In the genomic region with DNA sequence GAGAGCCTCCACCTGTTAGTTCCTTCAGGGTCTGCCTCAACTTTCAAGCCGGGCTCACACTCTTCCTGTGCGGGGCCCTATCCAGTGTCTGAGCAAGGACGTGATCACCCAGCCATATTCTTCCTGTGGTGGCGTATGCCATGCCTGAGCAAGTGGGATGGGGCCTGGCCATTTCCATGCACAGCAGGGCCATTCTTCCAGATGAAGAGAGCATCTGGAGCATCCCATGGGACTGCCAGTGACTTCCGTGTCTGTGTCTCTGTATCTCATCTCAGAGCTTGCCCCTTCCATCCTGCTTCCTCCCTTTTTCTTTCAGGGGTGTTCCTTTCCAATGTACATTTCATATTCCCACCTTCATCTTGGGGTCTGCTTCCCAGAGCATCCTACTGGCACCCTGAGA, we compare ENCODE assay signal across 29 cellular contexts. TPM values are rescaled to one million over a fixed set of nuclear protein-coding genes. Genes with fewer than 3 reads are reported as not detected.
"Had no signal": no experiment of that assay in that cellular context is flagged by ENCODE, and none has a peak within 500 bp of the region (broad histone marks: within the 10 kb centered on the region; RNA-seq: fewer than 3 reads in every experiment).

No MANE protein-coding gene starts in this region.

- DNase-seq: activated CD4-positive, alpha-beta memory T cell treated with anti-CD3 and anti-CD28 coated beads, Interleukin-2, amount 10 ng/mL, durations not matched to agents 7 days and 5 days; activated CD4-positive, alpha-beta T cell treated with anti-CD3 and anti-CD28 coated beads, Interleukin-2, amount 10 ng/mL, durations not matched to agents 7 days and 5 days; activated CD4-positive, CD25-positive, alpha-beta regulatory T cell treated with anti-CD3 and anti-CD28 coated beads, Interleukin-2, amount 50 U/mL, for 72 hours; activated T-cell treated with anti-CD3 and anti-CD28 coated beads, Interleukin-2, amount 50 U/mL, for 48 hours; anterior cingulate cortex; body of pancreas; cerebellar nuclear complex; colonic mucosa; dorsolateral prefrontal cortex; effector memory CD4-positive, alpha-beta T cell; gastrocnemius medialis; head of caudate nucleus; hippocampal formation; left cardiac atrium; left ventricle myocardium superior; naive thymus-derived CD4-positive, alpha-beta T cell; right lobe of liver; stimulated activated CD4-positive, alpha-beta T cell treated with anti-CD3 and anti-CD28 coated beads, Interleukin-12 subunit alpha, Interleukin-12 subunit beta, amount 100 ng/mL, for 4 hours; stimulated activated CD4-positive, alpha-beta T cell treated with anti-CD3 and anti-CD28 coated beads, Interleukin-4, amount 100 ng/mL, for 1 hour; stimulated activated naive CD8-positive, alpha-beta T cell treated with anti-CD3 and anti-CD28 coated beads, Interleukin-15, amount 100 ng/mL, for 72 hours; substantia nigra; T-helper 2 cell; upper lobe of right lung had no signal

- H3K4me3 Mint-ChIP-seq: activated CD4-positive, alpha-beta memory T cell treated with anti-CD3 and anti-CD28 coated beads, Interleukin-2, amount 10 ng/mL, durations not matched to agents 7 days and 5 days; activated CD4-positive, alpha-beta T cell treated with anti-CD3 and anti-CD28 coated beads, Interleukin-2, amount 10 ng/mL, durations not matched to agents 7 days and 5 days; activated naive CD4-positive, alpha-beta T cell treated with anti-CD3 and anti-CD28 coated beads, Interleukin-2, amount 50 U/mL, for 24 hours; naive thymus-derived CD4-positive, alpha-beta T cell; neural crest cell; stimulated activated naive CD8-positive, alpha-beta T cell treated with anti-CD3 and anti-CD28 coated beads, Interleukin-15, amount 100 ng/mL, for 72 hours had no signal

- H3K27me3 ChIP-seq: body of pancreas, cardiac muscle cell, colonic mucosa, dorsolateral prefrontal cortex, gastrocnemius medialis, right lobe of liver, upper lobe of right lung had no signal

- H3K4me1 ChIP-seq: body of pancreas, colonic mucosa, right lobe of liver had no signal

- H3K9me3 ChIP-seq: body of pancreas, colonic mucosa, gastrocnemius medialis, right lobe of liver, upper lobe of right lung had no signal

- ATAC-seq: body of pancreas; gastrocnemius medialis; left cardiac atrium; left ventricle myocardium superior; naive thymus-derived CD4-positive, alpha-beta T cell; right lobe of liver; stimulated activated naive CD8-positive, alpha-beta T cell treated with anti-CD3 and anti-CD28 coated beads, Interleukin-15, amount 100 ng/mL, for 72 hours; upper lobe of right lung had no signal

- H3K27ac ChIP-seq: body of pancreas, cardiac muscle cell, colonic mucosa, dorsolateral prefrontal cortex, gastrocnemius medialis, right lobe of liver, upper lobe of right lung had no signal

- H3K27ac Mint-ChIP-seq: activated CD4-positive, alpha-beta memory T cell treated with anti-CD3 and anti-CD28 coated beads, Interleukin-2, amount 10 ng/mL, durations not matched to agents 7 days and 5 days; activated CD4-positive, alpha-beta T cell treated with anti-CD3 and anti-CD28 coated beads, Interleukin-2, amount 10 ng/mL, durations not matched to agents 7 days and 5 days; activated naive CD4-positive, alpha-beta T cell treated with anti-CD3 and anti-CD28 coated beads, Interleukin-2, amount 50 U/mL, for 24 hours; activated T-helper 2 cell treated with anti-CD3 and anti-CD28 coated beads, Interferon-gamma antibody, Interleukin-2, Interleukin-4, amounts not matched to agents 10 μg/mL and 5 μg/mL and 100 μg/mL, durations not matched to agents 14 hours and 24 hours and 36 hours; naive thymus-derived CD4-positive, alpha-beta T cell; stimulated activated naive CD8-positive, alpha-beta T cell treated with anti-CD3 and anti-CD28 coated beads, Interleukin-15, amount 100 ng/mL, for 72 hours had no signal

- H3K27me3 Mint-ChIP-seq: activated CD4-positive, alpha-beta memory T cell treated with anti-CD3 and anti-CD28 coated beads, Interleukin-2, amount 10 ng/mL, durations not matched to agents 7 days and 5 days; activated CD4-positive, alpha-beta T cell treated with anti-CD3 and anti-CD28 coated beads, Interleukin-2, amount 10 ng/mL, durations not matched to agents 7 days and 5 days had no signal

- H3K4me3 ChIP-seq: body of pancreas, cardiac muscle cell, colonic mucosa, gastrocnemius medialis, right lobe of liver, upper lobe of right lung had no signal

- H3K9me3 Mint-ChIP-seq: activated CD4-positive, alpha-beta memory T cell treated with anti-CD3 and anti-CD28 coated beads, Interleukin-2, amount 10 ng/mL, durations not matched to agents 7 days and 5 days; activated CD4-positive, alpha-beta T cell treated with anti-CD3 and anti-CD28 coated beads, Interleukin-2, amount 10 ng/mL, durations not matched to agents 7 days and 5 days; activated naive CD4-positive, alpha-beta T cell treated with anti-CD3 and anti-CD28 coated beads, Interleukin-2, amount 50 U/mL, for 24 hours; activated T-helper 2 cell treated with anti-CD3 and anti-CD28 coated beads, Interferon-gamma antibody, Interleukin-2, Interleukin-4, amounts not matched to agents 10 μg/mL and 5 μg/mL and 100 μg/mL, durations not matched to agents 14 hours and 24 hours and 36 hours; neural crest cell; stimulated activated naive CD8-positive, alpha-beta T cell treated with anti-CD3 and anti-CD28 coated beads, Interleukin-15, amount 100 ng/mL, for 72 hours had no signal

- H3K36me3 ChIP-seq: cardiac muscle cell, colonic mucosa, gastrocnemius medialis, right lobe of liver, upper lobe of right lung had no signal

- H3K36me3 Mint-ChIP-seq: activated naive CD4-positive, alpha-beta T cell treated with anti-CD3 and anti-CD28 coated beads, Interleukin-2, amount 50 U/mL, for 24 hours; naive thymus-derived CD4-positive, alpha-beta T cell had no signal

- H3K4me1 Mint-ChIP-seq: activated CD4-positive, alpha-beta memory T cell treated with anti-CD3 and anti-CD28 coated beads, Interleukin-2, amount 10 ng/mL, durations not matched to agents 7 days and 5 days; activated CD4-positive, alpha-beta T cell treated with anti-CD3 and anti-CD28 coated beads, Interleukin-2, amount 10 ng/mL, durations not matched to agents 7 days and 5 days; activated naive CD4-positive, alpha-beta T cell treated with anti-CD3 and anti-CD28 coated beads, Interleukin-2, amount 50 U/mL, for 24 hours; naive thymus-derived CD4-positive, alpha-beta T cell; stimulated activated naive CD8-positive, alpha-beta T cell treated with anti-CD3 and anti-CD28 coated beads, Interleukin-15, amount 100 ng/mL, for 72 hours had no signal

RNA-seq across cellular contexts. Expression of gene SCG2, which starts 20.2 kb away (rescaled TPM):
- total RNA-seq: activated T-helper 2 cell treated with anti-CD3 and anti-CD28 coated beads, Interferon-gamma antibody, Interleukin-2, Interleukin-4, amounts not matched to agents 10 μg/mL and 5 μg/mL and 100 μg/mL, durations not matched to agents 14 hours and 24 hours and 36 hours; cardiac muscle cell; gastrocnemius medialis; left ventricle myocardium superior; lung microvascular endothelial cell; right lobe of liver; skeletal muscle tissue had no signal
- polyA plus RNA-seq: cardiac muscle cell; naive thymus-derived CD4-positive, alpha-beta T cell had no signal
